ENCODE assay signal across 24 cellular contexts in genomic region chr11:85863855-85864254, GRCh38. TPM values are rescaled to one million over a fixed set of nuclear protein-coding genes. Genes with fewer than 3 reads are reported as not detected.
"Had no signal": no experiment of that assay in that cellular context is flagged by ENCODE, and none has a peak within 500 bp of the region (broad histone marks: within the 10 kb centered on the region; RNA-seq: fewer than 3 reads in every experiment).

No MANE protein-coding gene starts in this region.

- H3K36me3 ChIP-seq: lower lobe of right lung, neutrophil had no signal

- H3K27ac ChIP-seq: dorsolateral prefrontal cortex, lower lobe of right lung, neutrophil, parathyroid adenoma had no signal

- ATAC-seq: activated CD4-positive, CD25-positive, alpha-beta regulatory T cell treated with anti-CD3 and anti-CD28 coated beads, Interleukin-2, amount 50 U/mL, for 24 hours; activated CD8-positive, alpha-beta T cell treated with anti-CD3 and anti-CD28 coated beads, Interleukin-2, amount 10 ng/mL, durations not matched to agents 7 days and 5 days; left cardiac atrium; lower lobe of right lung; natural killer cell treated with Interleukin-12 subunit alpha and Interleukin-12 subunit beta and Interleukin-15 and Interleukin-18, amount 100 ng/mL, for 72 hours; sciatic nerve; stimulated activated naive CD8-positive, alpha-beta T cell treated with anti-CD3 and anti-CD28 coated beads, Interleukin-15, amount 100 ng/mL, for 72 hours had no signal

- DNase-seq: activated CD4-positive, alpha-beta T cell treated with anti-CD3 and anti-CD28 coated beads, Interleukin-2, amount 10 ng/mL, durations not matched to agents 7 days and 5 days; activated CD8-positive, alpha-beta T cell treated with anti-CD3 and anti-CD28 coated beads, Interleukin-2, amount 10 ng/mL, durations not matched to agents 7 days and 5 days; activated naive CD4-positive, alpha-beta T cell treated with anti-CD3 and anti-CD28 coated beads for 36 hours; activated T-cell treated with anti-CD3 and anti-CD28 coated beads, Interleukin-2, amount 50 U/mL, for 24 hours; anterior cingulate cortex; caudate nucleus; dorsolateral prefrontal cortex; hippocampal formation; left cardiac atrium; lower lobe of right lung; stimulated activated CD4-positive, alpha-beta T cell treated with anti-CD3 and anti-CD28 coated beads, Interleukin-4, amount 100 ng/mL, for 1 hour; stimulated activated naive CD8-positive, alpha-beta T cell treated with anti-CD3 and anti-CD28 coated beads, Interleukin-15, amount 100 ng/mL, for 72 hours; T-helper 2 cell; trophoblast cell had no signal

- H3K9me3 ChIP-seq: lower lobe of right lung, neutrophil had no signal

- H3K4me3 ChIP-seq: dorsolateral prefrontal cortex, lower lobe of right lung, smooth muscle cell had no signal

- H3K27me3 ChIP-seq: dorsolateral prefrontal cortex, neutrophil had no signal

- H3K4me1 ChIP-seq: lower lobe of right lung, parathyroid adenoma had no signal

RNA-seq across cellular contexts. Expression of gene CCDC83, which starts 8.7 kb away (rescaled TPM):
- total RNA-seq: activated CD4-positive, alpha-beta T cell treated with anti-CD3 and anti-CD28 coated beads, Interleukin-2, amount 10 ng/mL, durations not matched to agents 7 days and 5 days; activated CD8-positive, alpha-beta T cell treated with anti-CD3 and anti-CD28 coated beads, Interleukin-2, amount 10 ng/mL, durations not matched to agents 7 days and 5 days; activated naive CD4-positive, alpha-beta T cell treated with anti-CD3 and anti-CD28 coated beads for 36 hours; activated T-helper 2 cell treated with anti-CD3 and anti-CD28 coated beads, Interferon-gamma antibody, Interleukin-2, Interleukin-4, amounts not matched to agents 10 μg/mL and 5 μg/mL and 100 μg/mL, durations not matched to agents 14 hours and 24 hours and 36 hours; fibroblast of villous mesenchyme; left cardiac atrium; lower lobe of right lung; mesenteric fat pad; natural killer cell treated with Interleukin-12 subunit alpha and Interleukin-12 subunit beta and Interleukin-15 and Interleukin-18, amount 100 ng/mL, for 72 hours; sciatic nerve; smooth muscle cell; temporal lobe had no signal
